8 cellular contexts compared by ENCODE assay signal in the genomic region with DNA sequence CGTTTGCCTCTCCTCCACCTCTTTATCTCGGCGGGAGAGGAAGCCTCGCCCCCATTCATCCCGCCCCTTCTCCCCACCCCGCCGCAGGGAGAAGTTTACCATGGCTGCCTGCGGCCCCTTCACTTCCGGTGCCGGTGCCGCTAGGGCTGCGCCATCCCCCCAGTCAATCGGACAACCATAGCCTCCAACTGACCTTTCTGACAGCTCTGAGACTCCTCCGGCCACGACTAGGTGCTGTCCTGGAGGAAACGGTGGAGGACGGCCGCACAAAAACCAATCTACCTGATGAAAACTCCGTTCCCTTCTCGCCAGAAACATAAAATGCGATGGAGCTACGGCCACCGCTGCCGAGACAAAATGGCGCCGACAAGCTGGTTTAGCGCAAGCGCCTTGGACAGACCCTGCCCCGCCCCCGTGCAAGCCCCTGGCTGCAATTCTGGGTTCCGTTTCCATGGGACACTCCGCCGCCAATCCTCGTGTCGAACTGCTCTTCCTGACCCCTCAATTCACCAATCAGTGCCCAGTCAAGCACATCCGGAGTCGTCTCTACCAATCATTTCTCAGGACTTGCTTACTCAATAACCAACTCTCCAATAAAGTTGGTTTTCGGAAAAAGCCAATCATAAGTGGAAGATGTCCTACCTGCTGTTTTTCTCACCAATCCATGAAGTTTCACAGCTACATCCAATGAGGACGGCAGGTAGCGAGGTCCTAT. TPM values are rescaled to one million over a fixed set of nuclear protein-coding genes. Genes with fewer than 3 reads are reported as not detected.
DNase-seq lines count a peak whose midpoint lies in the region; ATAC-seq, FAIRE-seq and TF ChIP-seq lines count a peak whose summit lies in the region.

No MANE protein-coding gene starts in this region.

- peaks cover 47% of the 10 kb centered on the region for H3K36me3 Mint-ChIP-seq in activated B cell treated with CpG ODN at 0.5 μM for 24 hours (ENCODE audit: low read depth)

- no peak for TF ChIP-seq CTCF in activated B cell treated with CpG ODN at 0.5 μM for 24 hours (IDR thresholded peaks at IDR 0.05)

- H3K4me3 Mint-ChIP-seq in activated B cell treated with CpG ODN at 0.5 μM for 24 hours, result no peak overlapping the region

- intact Hi-C loops in activated B cell treated with CpG ODN at 0.5 μM for 24 hours (cut with micrococcal nuclease), result loop anchor here (1.0 to 5.0 kb wide), 7 partner anchors 17 to 1951 kb away; partner anchors contain the start of genes ACTR10, KIAA0586, PPM1A and PSMA3

- H3K9me3 Mint-ChIP-seq in activated B cell treated with CpG ODN at 0.5 μM for 24 hours, result no peaks in the 10 kb centered on the region

- no peaks in the 10 kb centered on the region for H3K27me3 Mint-ChIP-seq in activated B cell treated with CpG ODN at 0.5 μM for 24 hours

- H3K4me1 Mint-ChIP-seq in activated B cell treated with CpG ODN at 0.5 μM for 24 hours, result peaks cover 50% of the 10 kb centered on the region

- POLR2A ChIA-PET in activated B cell treated with CpG ODN at 0.5 μM for 24 hours (lab: Charles Lee), result interaction anchor here (0.5 to 3.3 kb wide), 26 partner anchors 9 to 1951 kb away, joined by 3 to 56 read pairs (median 5); partner anchors contain the start of genes ACTR10, KIAA0586, NAA30 and PPM1A

- DNase-seq in AG08396 (ENCODE audit: low spot score) (peak; percentile 96), NCI-H2227 treated with DMSO at 0.1 percent for 48 hours (lab: John Stamatoyannopoulos, UW) (peak; percentile 99), activated B cell treated with CpG ODN at 0.5 μM for 24 hours (peak; percentile 91), cerebellar cortex (ENCODE audit: low spot score) (peak; percentile 100)
- peak; percentile 93 for DNase-seq in stimulated activated CD4-positive, alpha-beta T cell treated with anti-CD3 and anti-CD28 coated beads, Interleukin-12 subunit alpha, Interleukin-12 subunit beta, amount 100 ng/mL, for 4 hours

- CTCF ChIA-PET in activated B cell treated with CpG ODN at 0.5 μM for 24 hours (lab: Charles Lee), result interaction anchor here (0.6 to 1.1 kb wide), 2 partner anchors 39 to 53 kb away, joined by 3 to 7 read pairs; partner anchors contain the start of gene PSMA3

- no peak overlapping the region for H3K27ac Mint-ChIP-seq in activated B cell treated with CpG ODN at 0.5 μM for 24 hours

- FAIRE-seq in islet of Langerhans (lab: Jason Lieb, UNC), result peak; percentile 100

- peak; percentile 87 for ATAC-seq in GM18909 (IDR thresholded peaks at IDR 0.05; ENCODE audit: poor library complexity, unreplicated experiment)
- peak; percentile 85 for ATAC-seq in HG03159 (IDR thresholded peaks at IDR 0.05; ENCODE audit: unreplicated experiment)
- ATAC-seq in activated B cell treated with CpG ODN at 0.5 μM for 24 hours (ENCODE audit: low read depth), result peak; percentile 83

RNA-seq across cellular contexts. Expression of gene ARID4A, which starts 0.4 kb away (rescaled TPM):
- 39.6 and 42.0 TPM in 2 replicates for total RNA-seq in activated B cell treated with CpG ODN at 0.5 μM for 24 hours

RNA-seq across cellular contexts. Expression of gene PSMA3, which starts 53.3 kb away (rescaled TPM):
- total RNA-seq in activated B cell treated with CpG ODN at 0.5 μM for 24 hours, result 204 and 208 TPM in 2 replicates

Comparison
In these comparisons a context has a peak if more than half of its experiments do, and no peak if none do; other contexts are left out.
1. Peak in every context shown above with its lines: DNase-seq and ATAC-seq.